ENCODE assay signal across 19 cellular contexts in genomic region chr1:24749257-24749656, GRCh38. TPM values are rescaled to one million over a fixed set of nuclear protein-coding genes. Genes with fewer than 3 reads are reported as not detected.
DNase-seq lines count a peak whose midpoint lies in the region; ATAC-seq, FAIRE-seq and TF ChIP-seq lines count a peak whose summit lies in the region.
"Had no signal": no experiment of that assay in that cellular context is flagged by ENCODE, and none has a peak within 500 bp of the region (broad histone marks: within the 10 kb centered on the region; RNA-seq: fewer than 3 reads in every experiment).

No MANE protein-coding gene starts in this region.

- no peak for TF ChIP-seq EP300 in gastroesophageal sphincter (IDR thresholded peaks at IDR 0.05)

- no peak overlapping the region for H2AFZ ChIP-seq in OCI-LY3 (ENCODE audit: low read depth, low read length)

- H3K27me3 Mint-ChIP-seq in stimulated activated memory B cell treated with anti-CD40 and anti-IgM and Interleukin-4, amounts not matched to agents 10 μg/mL and 1 μg/mL and 100 μg/mL, for 72 hours = no peaks in the 10 kb centered on the region

- DNase-seq in GM18507 (ENCODE audit: extremely low spot score, insufficient read length, low read depth) (no peak), NCI-H1930 (lab: John Stamatoyannopoulos, UW) (no peak), G401 (ENCODE audit: low spot score) (no peak), NCI-H1694 treated with DMSO at 0.1 percent for 48 hours (lab: John Stamatoyannopoulos, UW) (no peak)
- DNase-seq: activated CD8-positive, alpha-beta memory T cell treated with anti-CD3 and anti-CD28 coated beads, Interleukin-2, amount 10 ng/mL, durations not matched to agents 7 days and 5 days; activated naive CD4-positive, alpha-beta T cell; brain microvascular endothelial cell; EL; gastrocnemius medialis; NCI-H1105; NCI-H510A; posterior cingulate gyrus; SW 1271 had no signal

- no peak for TF ChIP-seq POLR2A in gastroesophageal sphincter (IDR thresholded peaks at IDR 0.05)

- H3K9me3 ChIP-seq in OCI-LY3 (ENCODE audit: insufficient read depth, low read length) = no peaks in the 10 kb centered on the region
- H3K9me3 ChIP-seq in gastroesophageal sphincter = no peaks in the 10 kb centered on the region
- H3K9me3 ChIP-seq: gastrocnemius medialis, Peyer's patch had no signal

- peak overlapping the region; percentile 95 for H3K27ac Mint-ChIP-seq in stimulated activated memory B cell treated with anti-CD40 and anti-IgM and Interleukin-4, amounts not matched to agents 10 μg/mL and 1 μg/mL and 100 μg/mL, for 72 hours
- H3K27ac Mint-ChIP-seq: activated CD8-positive, alpha-beta memory T cell treated with anti-CD3 and anti-CD28 coated beads, Interleukin-2, amount 10 ng/mL, durations not matched to agents 7 days and 5 days had no signal

- H3K4me1 Mint-ChIP-seq in stimulated activated memory B cell treated with anti-CD40 and anti-IgM and Interleukin-4, amounts not matched to agents 10 μg/mL and 1 μg/mL and 100 μg/mL, for 72 hours = peaks cover 77% of the 10 kb centered on the region

- H3K4me3 ChIP-seq in OCI-LY3 (ENCODE audit: low read length) (peak overlapping the region; percentile 80; the same call in 1 of the 2 replicates), gastroesophageal sphincter (peak overlapping the region in 1 of 2 donors; percentile 100)

- no peak for ATAC-seq in gastroesophageal sphincter
- peak; percentile 0 for ATAC-seq in stimulated activated memory B cell treated with anti-CD40 and anti-IgM and Interleukin-4, amounts not matched to agents 10 μg/mL and 1 μg/mL and 100 μg/mL, for 72 hours
- ATAC-seq in HG02610 (IDR thresholded peaks at IDR 0.05; ENCODE audit: unreplicated experiment) = no peak
- ATAC-seq: activated CD8-positive, alpha-beta memory T cell treated with anti-CD3 and anti-CD28 coated beads, Interleukin-2, amount 10 ng/mL, durations not matched to agents 7 days and 5 days; gastrocnemius medialis had no signal

- H3K4me3 Mint-ChIP-seq in stimulated activated memory B cell treated with anti-CD40 and anti-IgM and Interleukin-4, amounts not matched to agents 10 μg/mL and 1 μg/mL and 100 μg/mL, for 72 hours = peak overlapping the region; percentile 90
- H3K4me3 Mint-ChIP-seq: activated CD8-positive, alpha-beta memory T cell treated with anti-CD3 and anti-CD28 coated beads, Interleukin-2, amount 10 ng/mL, durations not matched to agents 7 days and 5 days had no signal

- H4K20me1 ChIP-seq in OCI-LY3 (ENCODE audit: insufficient read depth, low read length) = peaks cover 47% of the 10 kb centered on the region

- TF ChIP-seq CTCF in OCI-LY3 (IDR thresholded peaks at IDR 0.05; ENCODE audit: low read depth, low read length) = no peak
- TF ChIP-seq CTCF in gastroesophageal sphincter (IDR thresholded peaks at IDR 0.05) = no peak

- H3K27ac ChIP-seq in OCI-LY3 (ENCODE audit: low read length) (peak overlapping the region; percentile 74), gastroesophageal sphincter (peak overlapping the region in 3 of 4 donors; percentile 12 to 100 (median 99))
- H3K27ac ChIP-seq: brain microvascular endothelial cell, C4-2B had no signal

- H3K27me3 ChIP-seq in OCI-LY3 (ENCODE audit: low read depth, low read length) (no peaks in the 10 kb centered on the region), gastroesophageal sphincter (no peaks in the 10 kb centered on the region)
- H3K27me3 ChIP-seq: brain microvascular endothelial cell, Peyer's patch had no signal

- H3K36me3 ChIP-seq in OCI-LY3 (replicated peaks; ENCODE audit: low read depth, low read length) = peaks cover 9% of the 10 kb centered on the region
- no peaks in the 10 kb centered on the region for H3K36me3 ChIP-seq in gastroesophageal sphincter
- H3K36me3 ChIP-seq: gastrocnemius medialis, Peyer's patch had no signal

- no peak overlapping the region for H3K9ac ChIP-seq in OCI-LY3 (ENCODE audit: low read length)

- 63 to 67% methylated on average over 1 of the region's 1 CpG for WGBS in gastroesophageal sphincter (ENCODE audit: low coverage in 1 of 2), 2 donors

- in situ Hi-C loops in G401 (cut with HindIII; ENCODE audit: low sequenced_read_pairs) = no loop called here

- FAIRE-seq in GM18507 (lab: Jason Lieb, UNC) = peak; percentile 71

- H3K36me3 Mint-ChIP-seq in stimulated activated memory B cell treated with anti-CD40 and anti-IgM and Interleukin-4, amounts not matched to agents 10 μg/mL and 1 μg/mL and 100 μg/mL, for 72 hours = no peaks in the 10 kb centered on the region
- H3K36me3 Mint-ChIP-seq: activated CD8-positive, alpha-beta memory T cell treated with anti-CD3 and anti-CD28 coated beads, Interleukin-2, amount 10 ng/mL, durations not matched to agents 7 days and 5 days had no signal

- H3K9me3 Mint-ChIP-seq in stimulated activated memory B cell treated with anti-CD40 and anti-IgM and Interleukin-4, amounts not matched to agents 10 μg/mL and 1 μg/mL and 100 μg/mL, for 72 hours = no peaks in the 10 kb centered on the region

- H3K4me1 ChIP-seq in OCI-LY3 (ENCODE audit: low read length) (peaks cover 44% of the 10 kb centered on the region), gastroesophageal sphincter (peaks cover 0 to 79% (median 34%) of the 10 kb centered on the region in 3 donors)

- H3K79me2 ChIP-seq in OCI-LY3 (ENCODE audit: low read length) = peaks cover 86% of the 10 kb centered on the region

- H3K4me2 ChIP-seq in OCI-LY3 (ENCODE audit: low read length) = no peak overlapping the region; the same call in 1 of the 2 replicates

RNA-seq across cellular contexts. Expression of gene CLIC4, which starts 4.0 kb away (rescaled TPM):
- 100 to 1,000 TPM; 553 to 721 (median 692) TPM for total RNA-seq in gastroesophageal sphincter
- 111 and 171 TPM in 2 replicates for total RNA-seq in G401 (2014; rRNA removed; shearing (Covaris generic))
